In genomic region chrX:69457756-69458155, GRCh38 we compare ENCODE assay signal across 35 cellular contexts. TPM values are rescaled to one million over a fixed set of nuclear protein-coding genes. Genes with fewer than 3 reads are reported as not detected.
"Had no signal": no experiment of that assay in that cellular context is flagged by ENCODE, and none has a peak within 500 bp of the region (broad histone marks: within the 10 kb centered on the region; RNA-seq: fewer than 3 reads in every experiment).

No MANE protein-coding gene starts in this region.

- H3K27me3 ChIP-seq: adrenal gland, body of pancreas, esophagus muscularis mucosa, foreskin keratinocyte, gastrocnemius medialis, heart left ventricle had no signal

- H3K4me1 ChIP-seq: adrenal gland, body of pancreas, esophagus muscularis mucosa, foreskin keratinocyte, gastrocnemius medialis, heart left ventricle had no signal

- DNase-seq: activated CD4-positive, alpha-beta memory T cell treated with anti-CD3 and anti-CD28 coated beads for 36 hours; activated CD4-positive, alpha-beta T cell treated with anti-CD3 and anti-CD28 coated beads for 36 hours; activated CD4-positive, alpha-beta T cell treated with anti-CD3 and anti-CD28 coated beads, Interleukin-2, amount 10 ng/mL, durations not matched to agents 24 days and 14 days; activated CD4-positive, CD25-positive, alpha-beta regulatory T cell; activated CD4-positive, CD25-positive, alpha-beta regulatory T cell treated with anti-CD3 and anti-CD28 coated beads, Interleukin-2, amount 50 U/mL, for 72 hours; activated CD8-positive, alpha-beta memory T cell treated with anti-CD3 and anti-CD28 coated beads, Interleukin-2, amount 10 ng/mL, durations not matched to agents 7 days and 5 days; activated CD8-positive, alpha-beta memory T cell treated with anti-CD3 and anti-CD28 coated beads, Interleukin-2, amount 50 U/mL, for 4 hours; activated CD8-positive, alpha-beta T cell treated with anti-CD3 and anti-CD28 coated beads, Interleukin-2, amount 10 ng/mL, durations not matched to agents 7 days and 5 days; activated effector memory CD4-positive, alpha-beta T cell treated with anti-CD3 and anti-CD28 coated beads, Interleukin-2, amount 50 U/mL, for 16 hours; activated naive CD4-positive, alpha-beta T cell treated with anti-CD3 and anti-CD28 coated beads for 36 hours; activated naive CD8-positive, alpha-beta T cell treated with anti-CD3 and anti-CD28 coated beads for 36 hours; activated naive CD8-positive, alpha-beta T cell treated with anti-CD3 and anti-CD28 coated beads, Interleukin-2, amount 50 U/mL, for 24 hours; activated T-cell treated with anti-CD3 and anti-CD28 coated beads, Interleukin-2, amount 50 U/mL, for 1 hour; activated T-cell treated with anti-CD3 and anti-CD28 coated beads, Interleukin-2, amount 50 U/mL, for 48 hours; adrenal gland; amygdala; aorta; body of pancreas; caudate nucleus; cortex of kidney; dermis blood vessel endothelial cell; effector CD4-positive, alpha-beta T cell; effector memory CD8-positive, alpha-beta T cell; erythroblast; gastrocnemius medialis; glutamatergic neuron; heart left ventricle; T-helper 9 cell had no signal

- H3K27ac Mint-ChIP-seq: activated CD4-positive, alpha-beta memory T cell treated with anti-CD3 and anti-CD28 coated beads for 36 hours; activated CD4-positive, alpha-beta T cell treated with anti-CD3 and anti-CD28 coated beads for 36 hours; activated CD4-positive, alpha-beta T cell treated with anti-CD3 and anti-CD28 coated beads, Interleukin-2, amount 10 ng/mL, durations not matched to agents 24 days and 14 days; activated CD8-positive, alpha-beta memory T cell treated with anti-CD3 and anti-CD28 coated beads, Interleukin-2, amount 10 ng/mL, durations not matched to agents 7 days and 5 days; activated CD8-positive, alpha-beta T cell treated with anti-CD3 and anti-CD28 coated beads, Interleukin-2, amount 10 ng/mL, durations not matched to agents 7 days and 5 days; activated naive CD4-positive, alpha-beta T cell treated with anti-CD3 and anti-CD28 coated beads for 36 hours; activated naive CD4-positive, alpha-beta T cell treated with anti-CD3 and anti-CD28 coated beads, Interleukin-2, amount 50 U/mL, for 24 hours; activated naive CD8-positive, alpha-beta T cell treated with anti-CD3 and anti-CD28 coated beads for 36 hours; activated naive CD8-positive, alpha-beta T cell treated with anti-CD3 and anti-CD28 coated beads, Interleukin-2, amount 50 U/mL, for 24 hours; activated T-helper 1 cell treated with anti-CD3 and anti-CD28 coated beads, Interleukin-12 subunit alpha, Interleukin-12 subunit beta, Interleukin-2, Interleukin-4 antibody, amounts not matched to agents 30 ng/mL and 10 ng/mL and 1 ng/mL, durations not matched to agents 14 hours and 24 hours and 36 hours; activated T-helper 2 cell treated with anti-CD3 and anti-CD28 coated beads, Interferon-gamma antibody, Interleukin-2, Interleukin-4, amounts not matched to agents 10 μg/mL and 5 μg/mL and 100 μg/mL, durations not matched to agents 14 hours and 24 hours and 36 hours; effector memory CD8-positive, alpha-beta T cell; T-helper 1 cell treated with Interleukin-12 subunit alpha and Interleukin-12 subunit beta and Interleukin-4 antibody, amounts not matched to agents 30 μg/mL and 1 μg/mL, for 36 hours had no signal

- H3K4me1 Mint-ChIP-seq: activated CD4-positive, alpha-beta T cell treated with anti-CD3 and anti-CD28 coated beads for 36 hours; activated CD4-positive, alpha-beta T cell treated with anti-CD3 and anti-CD28 coated beads, Interleukin-2, amount 10 ng/mL, durations not matched to agents 24 days and 14 days; activated CD8-positive, alpha-beta memory T cell treated with anti-CD3 and anti-CD28 coated beads, Interleukin-2, amount 10 ng/mL, durations not matched to agents 7 days and 5 days; activated naive CD4-positive, alpha-beta T cell treated with anti-CD3 and anti-CD28 coated beads, Interleukin-2, amount 50 U/mL, for 24 hours; activated naive CD8-positive, alpha-beta T cell treated with anti-CD3 and anti-CD28 coated beads for 36 hours; activated naive CD8-positive, alpha-beta T cell treated with anti-CD3 and anti-CD28 coated beads, Interleukin-2, amount 50 U/mL, for 24 hours had no signal

- H3K9me3 Mint-ChIP-seq: activated CD4-positive, alpha-beta memory T cell treated with anti-CD3 and anti-CD28 coated beads for 36 hours; activated CD4-positive, alpha-beta T cell treated with anti-CD3 and anti-CD28 coated beads, Interleukin-2, amount 10 ng/mL, durations not matched to agents 24 days and 14 days; activated naive CD8-positive, alpha-beta T cell treated with anti-CD3 and anti-CD28 coated beads, Interleukin-2, amount 50 U/mL, for 24 hours; activated T-helper 2 cell treated with anti-CD3 and anti-CD28 coated beads, Interferon-gamma antibody, Interleukin-2, Interleukin-4, amounts not matched to agents 10 μg/mL and 5 μg/mL and 100 μg/mL, durations not matched to agents 14 hours and 24 hours and 36 hours; effector memory CD8-positive, alpha-beta T cell; T-helper 1 cell treated with Interleukin-12 subunit alpha and Interleukin-12 subunit beta and Interleukin-4 antibody, amounts not matched to agents 30 μg/mL and 1 μg/mL, for 36 hours had no signal

- H3K27ac ChIP-seq: adrenal gland, body of pancreas, esophagus muscularis mucosa, foreskin keratinocyte, gastrocnemius medialis, heart left ventricle had no signal

- H3K9me3 ChIP-seq: adrenal gland, body of pancreas, esophagus muscularis mucosa, gastrocnemius medialis had no signal

- H3K27me3 Mint-ChIP-seq: activated CD4-positive, alpha-beta memory T cell treated with anti-CD3 and anti-CD28 coated beads for 36 hours; activated CD4-positive, alpha-beta T cell treated with anti-CD3 and anti-CD28 coated beads, Interleukin-2, amount 10 ng/mL, durations not matched to agents 24 days and 14 days; activated CD8-positive, alpha-beta memory T cell treated with anti-CD3 and anti-CD28 coated beads, Interleukin-2, amount 10 ng/mL, durations not matched to agents 7 days and 5 days; activated naive CD8-positive, alpha-beta T cell treated with anti-CD3 and anti-CD28 coated beads for 36 hours; activated naive CD8-positive, alpha-beta T cell treated with anti-CD3 and anti-CD28 coated beads, Interleukin-2, amount 50 U/mL, for 24 hours; effector memory CD8-positive, alpha-beta T cell had no signal

- ATAC-seq: activated CD4-positive, alpha-beta T cell treated with anti-CD3 and anti-CD28 coated beads for 36 hours; activated CD8-positive, alpha-beta memory T cell treated with anti-CD3 and anti-CD28 coated beads, Interleukin-2, amount 10 ng/mL, durations not matched to agents 7 days and 5 days; activated CD8-positive, alpha-beta T cell treated with anti-CD3 and anti-CD28 coated beads, Interleukin-2, amount 10 ng/mL, durations not matched to agents 7 days and 5 days; activated naive CD8-positive, alpha-beta T cell treated with anti-CD3 and anti-CD28 coated beads, Interleukin-2, amount 50 U/mL, for 24 hours; body of pancreas; effector memory CD8-positive, alpha-beta T cell; foreskin keratinocyte; gastrocnemius medialis; heart left ventricle had no signal

- H3K4me3 ChIP-seq: adrenal gland, body of pancreas, esophagus muscularis mucosa, gastrocnemius medialis, heart left ventricle had no signal

- H3K4me3 Mint-ChIP-seq: activated CD4-positive, alpha-beta memory T cell treated with anti-CD3 and anti-CD28 coated beads for 36 hours; activated CD4-positive, alpha-beta T cell treated with anti-CD3 and anti-CD28 coated beads for 36 hours; activated CD4-positive, alpha-beta T cell treated with anti-CD3 and anti-CD28 coated beads, Interleukin-2, amount 10 ng/mL, durations not matched to agents 24 days and 14 days; activated CD8-positive, alpha-beta memory T cell treated with anti-CD3 and anti-CD28 coated beads, Interleukin-2, amount 10 ng/mL, durations not matched to agents 7 days and 5 days; activated CD8-positive, alpha-beta T cell treated with anti-CD3 and anti-CD28 coated beads, Interleukin-2, amount 10 ng/mL, durations not matched to agents 7 days and 5 days; activated naive CD4-positive, alpha-beta T cell treated with anti-CD3 and anti-CD28 coated beads for 36 hours; activated naive CD4-positive, alpha-beta T cell treated with anti-CD3 and anti-CD28 coated beads, Interleukin-2, amount 50 U/mL, for 24 hours; activated naive CD8-positive, alpha-beta T cell treated with anti-CD3 and anti-CD28 coated beads for 36 hours; activated naive CD8-positive, alpha-beta T cell treated with anti-CD3 and anti-CD28 coated beads, Interleukin-2, amount 50 U/mL, for 24 hours; activated T-helper 1 cell treated with anti-CD3 and anti-CD28 coated beads, Interleukin-12 subunit alpha, Interleukin-12 subunit beta, Interleukin-2, Interleukin-4 antibody, amounts not matched to agents 30 ng/mL and 10 ng/mL and 1 ng/mL, durations not matched to agents 14 hours and 24 hours and 36 hours; effector memory CD8-positive, alpha-beta T cell; T-helper 1 cell treated with Interleukin-12 subunit alpha and Interleukin-12 subunit beta and Interleukin-4 antibody, amounts not matched to agents 30 μg/mL and 1 μg/mL, for 36 hours had no signal

- H3K36me3 ChIP-seq: adrenal gland, esophagus muscularis mucosa, gastrocnemius medialis, heart left ventricle had no signal

- H3K36me3 Mint-ChIP-seq: activated CD4-positive, alpha-beta memory T cell treated with anti-CD3 and anti-CD28 coated beads for 36 hours; activated CD8-positive, alpha-beta memory T cell treated with anti-CD3 and anti-CD28 coated beads, Interleukin-2, amount 10 ng/mL, durations not matched to agents 7 days and 5 days; activated naive CD4-positive, alpha-beta T cell treated with anti-CD3 and anti-CD28 coated beads, Interleukin-2, amount 50 U/mL, for 24 hours had no signal

RNA-seq across cellular contexts. Expression of gene NALF2, which starts 46.4 kb away (rescaled TPM):
- total RNA-seq: activated CD8-positive, alpha-beta T cell treated with anti-CD3 and anti-CD28 coated beads, Interleukin-2, amount 10 ng/mL, durations not matched to agents 7 days and 5 days; chondrocyte had no signal
